ENCODE assay signal across 9 cellular contexts in genomic region chr2:168212167-168212566, GRCh38. TPM values are rescaled to one million over a fixed set of nuclear protein-coding genes. Genes with fewer than 3 reads are reported as not detected.
DNase-seq lines count a peak whose midpoint lies in the region; ATAC-seq and TF ChIP-seq lines count a peak whose summit lies in the region.
"Had no signal": no experiment of that assay in that cellular context is flagged by ENCODE, and none has a peak within 500 bp of the region (broad histone marks: within the 10 kb centered on the region; RNA-seq: fewer than 3 reads in every experiment).

No MANE protein-coding gene starts in this region.

- H3K9me3 ChIP-seq in CD4-positive, alpha-beta T cell (ENCODE audit: control insufficient read depth, low read length), result no peaks in the 10 kb centered on the region
- H3K9me3 ChIP-seq in muscle layer of duodenum (ENCODE audit: control insufficient read depth in 1 of 2, low read length in 2 of 2) (no peaks in the 10 kb centered on the region), left ventricle myocardium inferior (replicated peaks) (no peaks in the 10 kb centered on the region)

- no peaks in the 10 kb centered on the region for H3K9me3 Mint-ChIP-seq in CD4-positive, alpha-beta T cell
- no peaks in the 10 kb centered on the region for H3K9me3 Mint-ChIP-seq in activated naive CD8-positive, alpha-beta T cell treated with anti-CD3 and anti-CD28 coated beads for 36 hours

- peak overlapping the region; percentile 30 for H3K4me3 Mint-ChIP-seq in CD4-positive, alpha-beta T cell
- H3K4me3 Mint-ChIP-seq in activated naive CD8-positive, alpha-beta T cell treated with anti-CD3 and anti-CD28 coated beads for 36 hours, result peak overlapping the region; percentile 30

- POLR2A ChIA-PET in CD4-positive, alpha-beta T cell (lab: Charles Lee), result interaction anchor here (0.7 kb wide), 1 partner anchor 35 kb away, joined by 4 read pairs; the partner anchor contains the start of gene STK39

- TF ChIP-seq CTCF in CD4-positive, alpha-beta T cell (IDR thresholded peaks at IDR 0.05), result no peak
- TF ChIP-seq CTCF in left ventricle myocardium inferior (IDR thresholded peaks at IDR 0.05; ENCODE audit: borderline replicate concordance) (no peak), foreskin fibroblast (IDR thresholded peaks at IDR 0.05; ENCODE audit: low read depth, low read length) (no peak)

- peak overlapping the region; percentile 37 for H3K27ac Mint-ChIP-seq in CD4-positive, alpha-beta T cell
- H3K27ac Mint-ChIP-seq in activated naive CD8-positive, alpha-beta T cell treated with anti-CD3 and anti-CD28 coated beads for 36 hours, result peak overlapping the region; percentile 87

- no peaks in the 10 kb centered on the region for H3K27me3 Mint-ChIP-seq in CD4-positive, alpha-beta T cell
- no peaks in the 10 kb centered on the region for H3K27me3 Mint-ChIP-seq in activated naive CD8-positive, alpha-beta T cell treated with anti-CD3 and anti-CD28 coated beads for 36 hours

- ATAC-seq in CD4-positive, alpha-beta T cell (ENCODE audit: poor library complexity), result peak; percentile 21
- ATAC-seq in HG02588 (IDR thresholded peaks at IDR 0.05; ENCODE audit: unreplicated experiment), result peak; percentile 1

- H3K36me3 Mint-ChIP-seq in CD4-positive, alpha-beta T cell (ENCODE audit: low read depth), result peaks cover 3% of the 10 kb centered on the region
- H3K36me3 Mint-ChIP-seq in activated naive CD8-positive, alpha-beta T cell treated with anti-CD3 and anti-CD28 coated beads for 36 hours, result peaks cover 31% of the 10 kb centered on the region

- H3K36me3 ChIP-seq in muscle layer of duodenum (ENCODE audit: control insufficient read depth in 1 of 2, insufficient read depth in 2 of 2, low read length in 2 of 2) (no peaks in the 10 kb centered on the region), left ventricle myocardium inferior (no peaks in the 10 kb centered on the region)

- intact Hi-C loops in CD4-positive, alpha-beta T cell (cut with DNase I, micrococcal nuclease), result no loop called here
- intact Hi-C loops in left ventricle myocardium inferior (cut with micrococcal nuclease), result no loop called here

- H3K27ac ChIP-seq in CD4-positive, alpha-beta T cell (ENCODE audit: low read depth, low read length), result no peak overlapping the region
- H3K27ac ChIP-seq in muscle layer of duodenum (ENCODE audit: low read length) (peak overlapping the region; percentile 25), left ventricle myocardium inferior (replicated peaks) (no peak overlapping the region)

- CTCF ChIA-PET in CD4-positive, alpha-beta T cell (lab: Charles Lee), result interaction anchor here (0.6 kb wide), 2 partner anchors 900 to 1986 kb away, joined by 3 read pairs; no protein-coding TSS in a partner anchor

- H3K4me1 Mint-ChIP-seq in CD4-positive, alpha-beta T cell (ENCODE audit: low read depth), result peaks cover 51% of the 10 kb centered on the region
- H3K4me1 Mint-ChIP-seq in activated naive CD8-positive, alpha-beta T cell treated with anti-CD3 and anti-CD28 coated beads for 36 hours, result peaks cover 43% of the 10 kb centered on the region

- H3K27me3 ChIP-seq in CD4-positive, alpha-beta T cell (ENCODE audit: control insufficient read depth, insufficient read depth, low read length), result no peaks in the 10 kb centered on the region
- no peaks in the 10 kb centered on the region for H3K27me3 ChIP-seq in muscle layer of duodenum (ENCODE audit: low read depth, low read length)
- no peaks in the 10 kb centered on the region for H3K27me3 ChIP-seq in left ventricle myocardium inferior (ENCODE audit: low read depth)

- H3K4me1 ChIP-seq in muscle layer of duodenum (ENCODE audit: control insufficient read depth in 1 of 2, insufficient read depth in 2 of 2, low read length in 2 of 2) (peaks cover 12 to 14% of the 10 kb centered on the region in 2 donors), left ventricle myocardium inferior (peaks cover 37% of the 10 kb centered on the region)

- H3K4me3 ChIP-seq in muscle layer of duodenum (ENCODE audit: low read depth in 1 of 2, low read length in 2 of 2), result no peak overlapping the region
- H3K4me3 ChIP-seq in left ventricle myocardium inferior, result no peak overlapping the region
- no peak overlapping the region for H3K4me3 ChIP-seq in foreskin fibroblast (ENCODE audit: low read depth in 1 of 2, low read length in 2 of 2)

- no peak for DNase-seq in CD4-positive, alpha-beta T cell
- DNase-seq in activated naive CD8-positive, alpha-beta T cell treated with anti-CD3 and anti-CD28 coated beads for 36 hours, result no peak
- DNase-seq in left ventricle myocardium inferior (no peak), foreskin fibroblast (no peak), NCI-H2227 (lab: John Stamatoyannopoulos, UW; ENCODE audit: unreplicated experiment) (no peak)
- no peak for DNase-seq in effector CD8-positive, alpha-beta T cell (lab: John Stamatoyannopoulos, UW)
- DNase-seq: NCI-H1694 had no signal

RNA-seq across cellular contexts. Expression of gene STK39, which starts 35.2 kb away (rescaled TPM):
- total RNA-seq in CD4-positive, alpha-beta T cell, result 1 to 10 TPM; 7.9 to 9.5 TPM
- 10 to 100 TPM; 27.0 to 27.1 TPM for total RNA-seq in activated naive CD8-positive, alpha-beta T cell treated with anti-CD3 and anti-CD28 coated beads for 36 hours
- 23.2 TPM for total RNA-seq in left ventricle myocardium inferior
